ENCODE assay signal across 1 cellular context in the genomic region with DNA sequence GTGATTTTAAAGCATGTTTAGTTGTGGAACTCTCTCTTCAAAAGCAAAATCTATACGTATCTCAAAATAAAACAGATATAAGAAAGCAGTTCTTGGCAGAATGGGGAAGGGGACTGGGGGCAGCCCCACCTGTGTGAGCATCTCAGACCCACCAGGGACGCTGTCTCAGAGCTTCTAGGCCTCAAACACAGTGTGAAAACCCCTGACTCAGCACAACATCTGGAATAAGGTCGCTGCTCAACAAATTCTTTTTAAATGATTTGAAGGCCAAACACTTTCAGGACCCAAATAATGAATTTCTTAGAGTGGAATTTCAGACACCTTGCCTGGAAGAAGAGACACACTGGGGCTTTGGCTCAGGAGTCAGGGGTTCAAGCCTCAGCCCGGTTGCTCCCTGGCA.
TF ChIP-seq lines count a peak whose summit lies in the region.

No MANE protein-coding gene starts in this region.

TF ChIP-seq in GM23338, 12 proteins besides CTCF, POLR2A, EP300 and RAD21 (continued from another document):
- TF ChIP-seq, protein P1, sequence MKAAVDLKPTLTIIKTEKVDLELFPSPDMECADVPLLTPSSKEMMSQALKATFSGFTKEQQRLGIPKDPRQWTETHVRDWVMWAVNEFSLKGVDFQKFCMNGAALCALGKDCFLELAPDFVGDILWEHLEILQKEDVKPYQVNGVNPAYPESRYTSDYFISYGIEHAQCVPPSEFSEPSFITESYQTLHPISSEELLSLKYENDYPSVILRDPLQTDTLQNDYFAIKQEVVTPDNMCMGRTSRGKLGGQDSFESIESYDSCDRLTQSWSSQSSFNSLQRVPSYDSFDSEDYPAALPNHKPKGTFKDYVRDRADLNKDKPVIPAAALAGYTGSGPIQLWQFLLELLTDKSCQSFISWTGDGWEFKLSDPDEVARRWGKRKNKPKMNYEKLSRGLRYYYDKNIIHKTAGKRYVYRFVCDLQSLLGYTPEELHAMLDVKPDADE (IDR thresholded peaks at IDR 0.05): no peak
